ENCODE assay signal across 11 cellular contexts in genomic region chr1:215637041-215637573, GRCh38.
DNase-seq lines count a peak whose midpoint lies in the region; ATAC-seq, FAIRE-seq and TF ChIP-seq lines count a peak whose summit lies in the region.
"Had no signal": no experiment of that assay in that cellular context is flagged by ENCODE, and none has a peak within 500 bp of the region (broad histone marks: within the 10 kb centered on the region; RNA-seq: fewer than 3 reads in every experiment).

No MANE protein-coding gene starts in this region.

- no peaks in the 10 kb centered on the region for H3K9me3 ChIP-seq in pancreas

- ATAC-seq in pancreas (peak; percentile 84 to 87 (median 87)), GM18868 (IDR thresholded peaks at IDR 0.05; ENCODE audit: unreplicated experiment) (no peak)

- H3K4me1 ChIP-seq in pancreas: peaks cover 4 to 16% (median 15%) of the 10 kb centered on the region in 3 donors

- TF ChIP-seq CTCF in fibroblast of villous mesenchyme (IDR thresholded peaks at IDR 0.05; ENCODE audit: insufficient read depth, low read depth, low read length) (no peak), pancreas (IDR thresholded peaks at IDR 0.05) (no peak)

- H3K27ac ChIP-seq in pancreas: peak overlapping the region in 2 of 4 donors; percentile 48 to 72

- no peaks in the 10 kb centered on the region for H3K27me3 ChIP-seq in pancreas

- 16 to 17% methylated on average over 7 of the region's 7 CpGs for WGBS in pancreas, 2 donors

- DNase-seq in AG08396 (ENCODE audit: low spot score): peak; percentile 68
- DNase-seq in SW480 (ENCODE audit: low spot score): peak; percentile 60
- DNase-seq in fibroblast of villous mesenchyme (ENCODE audit: low read depth): peak; percentile 33
- DNase-seq in pancreas: peak in 4 of 6 donors; percentile 39 to 58 (median 42)
- DNase-seq in COLO668 (lab: John Stamatoyannopoulos, UW; ENCODE audit: unreplicated experiment): no peak
- no peak for DNase-seq in NK-92 treated with Interleukin-12 subunit alpha and Interleukin-12 subunit beta, amount 100 ng/mL, for 24 hours (lab: John Stamatoyannopoulos, UW)
- DNase-seq in 8988T: no peak
- DNase-seq: CD4-positive, alpha-beta T cell; NCI-H526 had no signal

- intact Hi-C loops in pancreas (cut with DNase I): no loop called here

- H3K36me3 ChIP-seq in pancreas: no peaks in the 10 kb centered on the region

- H3K4me3 ChIP-seq in fibroblast of villous mesenchyme (ENCODE audit: low read depth, low read length) (no peak overlapping the region), pancreas (no peak overlapping the region)

- no peak for FAIRE-seq in pancreas (lab: Jason Lieb, UNC)
- FAIRE-seq: endothelial cell of umbilical vein had no signal

Comparison
In these comparisons a context has a peak if more than half of its experiments do, and no peak if none do; other contexts are left out.
1. DNase-seq: peak in AG08396 (single experiment), SW480 (single experiment), fibroblast of villous mesenchyme (single experiment) and pancreas (4 of 6); none in COLO668 (single experiment), NK-92 treated with Interleukin-12 subunit alpha and Interleukin-12 subunit beta, amount 100 ng/mL, for 24 hours (single experiment) and 8988T (single experiment).